ENCODE assay signal across 12 cellular contexts in the genomic region with DNA sequence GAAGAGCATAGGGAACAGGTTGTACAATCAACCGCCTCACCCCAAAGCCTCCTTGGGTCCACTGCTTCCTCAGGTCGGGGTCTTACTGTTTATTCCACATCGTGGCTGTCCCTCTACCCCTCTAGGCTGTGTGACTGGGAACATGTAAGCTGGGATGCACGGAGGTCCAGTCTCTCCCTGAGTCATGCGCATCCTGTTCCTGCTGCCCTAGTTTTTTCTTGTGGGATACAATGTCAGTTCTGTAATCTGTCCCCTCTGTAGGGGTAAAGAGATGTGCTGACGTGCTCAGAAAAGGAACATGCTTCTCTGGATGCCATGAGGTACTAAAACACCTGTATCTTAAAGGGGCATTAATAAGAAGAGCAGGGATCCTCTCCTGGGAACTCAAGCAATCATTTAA.
A peak's percentile ranks its signal among the peaks of the same experiment; 100 is the strongest.
DNase-seq lines count a peak whose midpoint lies in the region; ATAC-seq and TF ChIP-seq lines count a peak whose summit lies in the region.
"Had no signal": no experiment of that assay in that cellular context is flagged by ENCODE, and none has a peak within 500 bp of the region (broad histone marks: within the 10 kb centered on the region; RNA-seq: fewer than 3 reads in every experiment).

No MANE protein-coding gene starts in this region.

- H3K4me1 Mint-ChIP-seq in MCF 10A (ENCODE audit: insufficient read depth, unreplicated experiment): peaks cover 5% of the 10 kb centered on the region
- peaks cover 71% of the 10 kb centered on the region for H3K4me1 Mint-ChIP-seq in activated naive CD8-positive, alpha-beta T cell (ENCODE audit: low read depth)
- peaks cover 67% of the 10 kb centered on the region for H3K4me1 Mint-ChIP-seq in stimulated activated effector memory CD8-positive, alpha-beta T cell treated with anti-CD3 and anti-CD28 coated beads, Interleukin-12 subunit alpha, Interleukin-12 subunit beta, amount 100 ng/mL, for 72 hours

- peak overlapping the region; percentile 10 to 48 for H3K27ac ChIP-seq in breast epithelium

- BruUV-seq in MCF 10A (replicated peaks; lab: Mats Ljungman, UMichigan): no TSS peak

- TF ChIP-seq POLR2A in breast epithelium (IDR thresholded peaks at IDR 0.05): no peak

- intact Hi-C loops in breast epithelium (cut with DNase I; ENCODE audit: low total_unique reads) (no loop called here), MCF 10A (cut with micrococcal nuclease) (no loop called here)

- TF ChIP-seq CTCF in breast epithelium (IDR thresholded peaks at IDR 0.05) (no peak), MCF 10A (IDR thresholded peaks at IDR 0.05; ENCODE audit: unreplicated experiment) (no peak)

- POLR2A ChIA-PET in MCF 10A (lab: Yijun Ruan, JAX): no interaction called here

- no peaks in the 10 kb centered on the region for H3K27me3 ChIP-seq in breast epithelium

- H3K27ac Mint-ChIP-seq in MCF 10A (ENCODE audit: low read depth, unreplicated experiment): no peak overlapping the region
- peak overlapping the region; percentile 83 for H3K27ac Mint-ChIP-seq in activated naive CD8-positive, alpha-beta T cell
- peak overlapping the region; percentile 23 for H3K27ac Mint-ChIP-seq in stimulated activated effector memory CD8-positive, alpha-beta T cell treated with anti-CD3 and anti-CD28 coated beads, Interleukin-12 subunit alpha, Interleukin-12 subunit beta, amount 100 ng/mL, for 72 hours

- H3K9me3 Mint-ChIP-seq in MCF 10A (ENCODE audit: unreplicated experiment): no peaks in the 10 kb centered on the region
- no peaks in the 10 kb centered on the region for H3K9me3 Mint-ChIP-seq in activated naive CD8-positive, alpha-beta T cell (ENCODE audit: low read depth)
- H3K9me3 Mint-ChIP-seq in stimulated activated effector memory CD8-positive, alpha-beta T cell treated with anti-CD3 and anti-CD28 coated beads, Interleukin-12 subunit alpha, Interleukin-12 subunit beta, amount 100 ng/mL, for 72 hours: no peaks in the 10 kb centered on the region

- H3K9me3 ChIP-seq in breast epithelium: no peaks in the 10 kb centered on the region

- no peak overlapping the region for H3K4me3 Mint-ChIP-seq in MCF 10A (ENCODE audit: unreplicated experiment)
- no peak overlapping the region for H3K4me3 Mint-ChIP-seq in activated naive CD8-positive, alpha-beta T cell
- H3K4me3 Mint-ChIP-seq in stimulated activated effector memory CD8-positive, alpha-beta T cell treated with anti-CD3 and anti-CD28 coated beads, Interleukin-12 subunit alpha, Interleukin-12 subunit beta, amount 100 ng/mL, for 72 hours: no peak overlapping the region

- H3K36me3 ChIP-seq in breast epithelium: no peaks in the 10 kb centered on the region

- DNase-seq in breast epithelium (ENCODE audit: low spot score in 2 of 2) (no peak), MCF 10A (ENCODE audit: unreplicated experiment) (no peak), iris pigment epithelial cell (ENCODE audit: low read depth) (peak; percentile 52)
- DNase-seq in stimulated activated effector memory CD8-positive, alpha-beta T cell treated with anti-CD3 and anti-CD28 coated beads, Interleukin-12 subunit alpha, Interleukin-12 subunit beta, amount 100 ng/mL, for 72 hours (ENCODE audit: low spot score in 2 of 2): no peak
- DNase-seq in activated CD4-positive, CD25-positive, alpha-beta regulatory T cell (lab: John Stamatoyannopoulos, UW): no peak
- DNase-seq in stimulated activated CD4-positive, alpha-beta T cell treated with anti-CD3 and anti-CD28 coated beads, Interleukin-4, amount 100 ng/mL, for 24 hours: no peak
- DNase-seq: activated T-cell treated with anti-CD3 and anti-CD28 coated beads for 4 hours, KBM-7, left cardiac atrium, NCI-H524 had no signal

- peaks cover 18% of the 10 kb centered on the region for H3K36me3 Mint-ChIP-seq in MCF 10A (ENCODE audit: insufficient read depth, unreplicated experiment)
- H3K36me3 Mint-ChIP-seq in activated naive CD8-positive, alpha-beta T cell: peaks cover 4% of the 10 kb centered on the region
- peaks cover 13% of the 10 kb centered on the region for H3K36me3 Mint-ChIP-seq in stimulated activated effector memory CD8-positive, alpha-beta T cell treated with anti-CD3 and anti-CD28 coated beads, Interleukin-12 subunit alpha, Interleukin-12 subunit beta, amount 100 ng/mL, for 72 hours

- H3K27me3 Mint-ChIP-seq in MCF 10A (ENCODE audit: insufficient read depth, unreplicated experiment): no peaks in the 10 kb centered on the region
- no peaks in the 10 kb centered on the region for H3K27me3 Mint-ChIP-seq in activated naive CD8-positive, alpha-beta T cell

- H3K4me3 ChIP-seq in breast epithelium: no peak overlapping the region

- H3K4me1 ChIP-seq in breast epithelium: peaks cover 5 to 15% of the 10 kb centered on the region in 2 donors

- no peak for ATAC-seq in stimulated activated effector memory CD8-positive, alpha-beta T cell treated with anti-CD3 and anti-CD28 coated beads, Interleukin-12 subunit alpha, Interleukin-12 subunit beta, amount 100 ng/mL, for 72 hours
- ATAC-seq in GM21723 (IDR thresholded peaks at IDR 0.05; ENCODE audit: unreplicated experiment): no peak

- CTCF ChIA-PET in MCF 10A (lab: Yijun Ruan, JAX): interaction anchor here (1.6 kb wide), 1 partner anchor 187 kb away, joined by 3 read pairs; no protein-coding TSS in a partner anchor
